In genomic region chr22:42544686-42545085, GRCh38 we compare ENCODE assay signal across 23 cellular contexts. TPM values are rescaled to one million over a fixed set of nuclear protein-coding genes. Genes with fewer than 3 reads are reported as not detected.
A peak's percentile ranks its signal among the peaks of the same experiment; 100 is the strongest.
DNase-seq lines count a peak whose midpoint lies in the region; ATAC-seq and TF ChIP-seq lines count a peak whose summit lies in the region.
"Had no signal": no experiment of that assay in that cellular context is flagged by ENCODE, and none has a peak within 500 bp of the region (broad histone marks: within the 10 kb centered on the region; RNA-seq: fewer than 3 reads in every experiment).

No MANE protein-coding gene starts in this region.

- H3K4me3 ChIP-seq in choroid plexus epithelial cell (ENCODE audit: low read depth, low read length) (no peak overlapping the region), GM23338 (no peak overlapping the region)
- H3K4me3 ChIP-seq: ascending aorta, upper lobe of right lung had no signal

- H2AFZ ChIP-seq in GM23338: no peak overlapping the region

- H3K27ac ChIP-seq in GM23338 (ENCODE audit: low read depth): no peak overlapping the region
- H3K27ac ChIP-seq: ascending aorta, upper lobe of right lung, WERI-Rb-1 had no signal

- no peaks in the 10 kb centered on the region for H3K27me3 ChIP-seq in GM23338 (ENCODE audit: insufficient read depth)
- H3K27me3 ChIP-seq: ascending aorta, upper lobe of right lung had no signal

- H3K36me3 Mint-ChIP-seq in GM23338 (ENCODE audit: low read depth): no peaks in the 10 kb centered on the region
- H3K36me3 Mint-ChIP-seq: activated CD4-positive, alpha-beta memory T cell treated with anti-CD3 and anti-CD28 coated beads for 36 hours; T-cell had no signal

- H3K27me3 Mint-ChIP-seq in GM23338 (ENCODE audit: insufficient read depth, low read depth, poor library complexity): peaks cover 10% of the 10 kb centered on the region
- H3K27me3 Mint-ChIP-seq: activated CD4-positive, alpha-beta memory T cell treated with anti-CD3 and anti-CD28 coated beads for 36 hours; activated T-cell treated with anti-CD3 and anti-CD28 coated beads, Interleukin-2, amount 50 U/mL, for 24 hours; CD4-positive, alpha-beta T cell; stimulated activated naive CD8-positive, alpha-beta T cell treated with anti-CD3 and anti-CD28 coated beads, Interleukin-15, Interleukin-2, amounts not matched to agents 100 ng/mL and 50 ng/mL, for 24 hours; T-cell had no signal

- peaks cover 14% of the 10 kb centered on the region for H3K4me1 ChIP-seq in GM23338 (ENCODE audit: insufficient read depth)
- H3K4me1 ChIP-seq: ascending aorta, upper lobe of right lung had no signal

- peaks cover 9% of the 10 kb centered on the region for H3K4me1 Mint-ChIP-seq in GM23338

- H3K4me3 Mint-ChIP-seq in GM23338: no peak overlapping the region
- H3K4me3 Mint-ChIP-seq: activated CD4-positive, alpha-beta memory T cell treated with anti-CD3 and anti-CD28 coated beads for 36 hours; activated naive CD4-positive, alpha-beta T cell treated with anti-CD3 and anti-CD28 coated beads for 36 hours; activated T-cell treated with anti-CD3 and anti-CD28 coated beads, Interleukin-2, amount 50 U/mL, for 24 hours; CD4-positive, alpha-beta T cell; endodermal cell; stimulated activated naive CD8-positive, alpha-beta T cell treated with anti-CD3 and anti-CD28 coated beads, Interleukin-15, Interleukin-2, amounts not matched to agents 100 ng/mL and 50 ng/mL, for 24 hours; T-cell had no signal

- no peaks in the 10 kb centered on the region for H3K79me2 ChIP-seq in GM23338 (replicated peaks; ENCODE audit: insufficient read depth)

- H4K20me1 ChIP-seq in GM23338 (replicated peaks; ENCODE audit: insufficient read depth): no peaks in the 10 kb centered on the region

- peaks cover 9% of the 10 kb centered on the region for H3F3A ChIP-seq in GM23338 (replicated peaks; ENCODE audit: low read depth)

- ATAC-seq in HG02610 (IDR thresholded peaks at IDR 0.05; ENCODE audit: unreplicated experiment) (no peak), GM23338 (no peak)
- ATAC-seq: T-cell, upper lobe of right lung had no signal

- no peaks in the 10 kb centered on the region for H3K9me2 ChIP-seq in GM23338 (ENCODE audit: insufficient read depth)

- no peak overlapping the region for H3K27ac Mint-ChIP-seq in GM23338
- H3K27ac Mint-ChIP-seq: activated CD4-positive, alpha-beta memory T cell treated with anti-CD3 and anti-CD28 coated beads for 36 hours; activated naive CD4-positive, alpha-beta T cell treated with anti-CD3 and anti-CD28 coated beads for 36 hours; activated T-cell treated with anti-CD3 and anti-CD28 coated beads, Interleukin-2, amount 50 U/mL, for 24 hours; CD4-positive, alpha-beta T cell; endodermal cell; stimulated activated naive CD8-positive, alpha-beta T cell treated with anti-CD3 and anti-CD28 coated beads, Interleukin-15, Interleukin-2, amounts not matched to agents 100 ng/mL and 50 ng/mL, for 24 hours; T-cell had no signal

- TF ChIP-seq CTCF in choroid plexus epithelial cell (conservative IDR thresholded peaks at IDR 0.05; ENCODE audit: low read depth, low read length) (no peak), GM23338 (conservative IDR thresholded peaks at IDR 0.05; ENCODE audit: low read depth in 2 of 2) (no peak)

- H3K4me2 ChIP-seq in GM23338: no peak overlapping the region

- DNase-seq in DMS53 treated with DMSO at 0.1 percent for 48 hours (lab: John Stamatoyannopoulos, UW; ENCODE audit: unreplicated experiment) (peak; percentile 5), NCI-H2196 (lab: John Stamatoyannopoulos, UW; ENCODE audit: unreplicated experiment) (peak; percentile 73), choroid plexus epithelial cell (ENCODE audit: low read depth) (peak; percentile 61), lung microvascular endothelial cell (ENCODE audit: low read depth in 2 of 2) (peak; percentile 77 to 92), NCI-H446 treated with DMSO at 0.1 percent for 48 hours (lab: John Stamatoyannopoulos, UW) (no peak), dedifferentiated amniotic fluid mesenchymal stem cell (ENCODE audit: extremely low spot score) (no peak), GM23338 (ENCODE audit: low spot score) (no peak)
- DNase-seq: activated CD4-positive, alpha-beta memory T cell treated with anti-CD3 and anti-CD28 coated beads for 36 hours; activated naive CD4-positive, alpha-beta T cell treated with anti-CD3 and anti-CD28 coated beads for 36 hours; activated T-cell treated with anti-CD3 and anti-CD28 coated beads, Interleukin-2, amount 50 U/mL, for 24 hours; CD4-positive, alpha-beta T cell; DMS79; endodermal cell; midbrain; MV-4-11; NCI-H2171 treated with DMSO at 0.1 percent for 48 hours; Right ventricle myocardium superior; T-cell; upper lobe of right lung; WERI-Rb-1 had no signal

- no peaks in the 10 kb centered on the region; the same call in 2 of the 3 replicates for H3K9me3 Mint-ChIP-seq in GM23338
- H3K9me3 Mint-ChIP-seq: activated CD4-positive, alpha-beta memory T cell treated with anti-CD3 and anti-CD28 coated beads for 36 hours; activated naive CD4-positive, alpha-beta T cell treated with anti-CD3 and anti-CD28 coated beads for 36 hours; activated T-cell treated with anti-CD3 and anti-CD28 coated beads, Interleukin-2, amount 50 U/mL, for 24 hours; CD4-positive, alpha-beta T cell; stimulated activated naive CD8-positive, alpha-beta T cell treated with anti-CD3 and anti-CD28 coated beads, Interleukin-15, Interleukin-2, amounts not matched to agents 100 ng/mL and 50 ng/mL, for 24 hours; T-cell had no signal

- no peaks in the 10 kb centered on the region for H3K36me3 ChIP-seq in GM23338 (ENCODE audit: insufficient read depth)
- H3K36me3 ChIP-seq: ascending aorta, upper lobe of right lung, WERI-Rb-1 had no signal

TF ChIP-seq in GM23338, 12 proteins besides CTCF, POLR2A, EP300 and RAD21:
- TF ChIP-seq ZNF331 (CRISPR knock-in tag; IDR thresholded peaks at IDR 0.05; ENCODE audit: low read depth) (no peak), EZH2 (IDR thresholded peaks at IDR 0.05; ENCODE audit: low read depth, unreplicated experiment) (no peak), ZNF114 (CRISPR knock-in tag; IDR thresholded peaks at IDR 0.05) (no peak), ETS1 (IDR thresholded peaks at IDR 0.05) (no peak), EZH2phosphoT487 (IDR thresholded peaks at IDR 0.05; ENCODE audit: unreplicated experiment) (no peak), NANOG (IDR thresholded peaks at IDR 0.05; ENCODE audit: borderline replicate concordance) (no peak)

RNA-seq across cellular contexts. Expression of gene SERHL2, which starts 9.1 kb away (rescaled TPM):
- 3.3 and 3.8 TPM in 2 replicates for total RNA-seq in lung microvascular endothelial cell
- total RNA-seq in GM23338 (2014; rRNA removed; shearing (Covaris generic)): 1.5 and 1.7 TPM in 2 replicates
- 2.1 TPM in 2 replicates for polyA plus RNA-seq in GM23338 (2016; fragmentation: Nextera tagmentation; extraction: Ambion mirVana)

RNA-seq across cellular contexts. Expression of gene RRP7A, which starts 25.1 kb away (rescaled TPM):
- 24.4 and 27.2 TPM in 2 replicates for total RNA-seq in lung microvascular endothelial cell
- 51.9 and 59.2 TPM in 2 replicates for total RNA-seq in GM23338 (2014; rRNA removed; shearing (Covaris generic))
- polyA plus RNA-seq in GM23338 (2016; fragmentation: Nextera tagmentation; extraction: Ambion mirVana): 48.1 and 48.9 TPM in 2 replicates

Comparison
In these comparisons a context has a peak if more than half of its experiments do, and no peak if none do; other contexts are left out.
1. DNase-seq: peak in DMS53 treated with DMSO at 0.1 percent for 48 hours (single experiment), NCI-H2196 (single experiment), choroid plexus epithelial cell (single experiment) and lung microvascular endothelial cell (2 of 2); none in NCI-H446 treated with DMSO at 0.1 percent for 48 hours (single experiment), dedifferentiated amniotic fluid mesenchymal stem cell (single experiment) and GM23338 (single experiment).